21 cellular contexts compared by ENCODE assay signal in genomic region chr6:154673919-154674318, GRCh38.
"Had no signal": no experiment of that assay in that cellular context is flagged by ENCODE, and none has a peak within 500 bp of the region (broad histone marks: within the 10 kb centered on the region; RNA-seq: fewer than 3 reads in every experiment).

No MANE protein-coding gene starts in this region.

- H3K4me1 Mint-ChIP-seq: naive thymus-derived CD4-positive, alpha-beta T cell; neural crest cell; stimulated activated naive B cell treated with anti-CD40 and anti-IgM and Interleukin-4, amounts not matched to agents 10 μg/mL and 1 μg/mL and 100 μg/mL, for 72 hours had no signal

- H3K27me3 Mint-ChIP-seq: dendritic cell treated with granulocyte-macrophage colony-stimulating factor and Interleukin-4, amounts not matched to agents 40 ng/mL and 50 ng/mL, for 4 days; progenitor cell of endocrine pancreas; stimulated activated naive B cell treated with anti-CD40 and anti-IgM and Interleukin-4, amounts not matched to agents 10 μg/mL and 1 μg/mL and 100 μg/mL, for 72 hours; stimulated activated naive CD8-positive, alpha-beta T cell treated with anti-CD3 and anti-CD28 coated beads, Interleukin-15, Interleukin-2, amounts not matched to agents 100 ng/mL and 50 ng/mL, for 24 hours had no signal

- H3K27ac Mint-ChIP-seq: dendritic cell treated with granulocyte-macrophage colony-stimulating factor and Interleukin-4, amounts not matched to agents 40 ng/mL and 50 ng/mL, for 4 days; naive thymus-derived CD4-positive, alpha-beta T cell; progenitor cell of endocrine pancreas; stimulated activated naive B cell treated with anti-CD40 and anti-IgM and Interleukin-4, amounts not matched to agents 10 μg/mL and 1 μg/mL and 100 μg/mL, for 72 hours; stimulated activated naive CD8-positive, alpha-beta T cell treated with anti-CD3 and anti-CD28 coated beads, Interleukin-15, Interleukin-2, amounts not matched to agents 100 ng/mL and 50 ng/mL, for 24 hours had no signal

- H3K9me3 Mint-ChIP-seq: dendritic cell treated with granulocyte-macrophage colony-stimulating factor and Interleukin-4, amounts not matched to agents 40 ng/mL and 50 ng/mL, for 4 days; naive thymus-derived CD4-positive, alpha-beta T cell; neural crest cell; stimulated activated naive B cell treated with anti-CD40 and anti-IgM and Interleukin-4, amounts not matched to agents 10 μg/mL and 1 μg/mL and 100 μg/mL, for 72 hours; stimulated activated naive CD8-positive, alpha-beta T cell treated with anti-CD3 and anti-CD28 coated beads, Interleukin-15, Interleukin-2, amounts not matched to agents 100 ng/mL and 50 ng/mL, for 24 hours had no signal

- H3K36me3 Mint-ChIP-seq: naive thymus-derived CD4-positive, alpha-beta T cell; stimulated activated naive B cell treated with anti-CD40 and anti-IgM and Interleukin-4, amounts not matched to agents 10 μg/mL and 1 μg/mL and 100 μg/mL, for 72 hours had no signal

- H3K4me3 Mint-ChIP-seq: dendritic cell treated with granulocyte-macrophage colony-stimulating factor and Interleukin-4, amounts not matched to agents 40 ng/mL and 50 ng/mL, for 4 days; naive thymus-derived CD4-positive, alpha-beta T cell; neural crest cell; stimulated activated naive B cell treated with anti-CD40 and anti-IgM and Interleukin-4, amounts not matched to agents 10 μg/mL and 1 μg/mL and 100 μg/mL, for 72 hours; stimulated activated naive CD8-positive, alpha-beta T cell treated with anti-CD3 and anti-CD28 coated beads, Interleukin-15, Interleukin-2, amounts not matched to agents 100 ng/mL and 50 ng/mL, for 24 hours had no signal

- DNase-seq: colonic mucosa; effector memory CD4-positive, alpha-beta T cell; esophagus squamous epithelium; foreskin melanocyte; glutamatergic neuron; heart right ventricle; hippocampal formation; left cardiac atrium; left lung; mesenchymal stem cell; midbrain; naive thymus-derived CD4-positive, alpha-beta T cell; right lobe of liver; small intestine; stimulated activated CD4-positive, alpha-beta T cell treated with anti-CD3 and anti-CD28 coated beads, Interleukin-15, amount 100 ng/mL, for 24 hours; stimulated activated CD4-positive, alpha-beta T cell treated with anti-CD3 and anti-CD28 coated beads, Interleukin-2, amount 100 ng/mL, for 48 hours; stimulated activated naive B cell treated with anti-CD40 and anti-IgM and Interleukin-4, amounts not matched to agents 10 μg/mL and 1 μg/mL and 100 μg/mL, for 72 hours had no signal

- ATAC-seq: heart right ventricle; left cardiac atrium; left lung; naive thymus-derived CD4-positive, alpha-beta T cell; stimulated activated naive B cell treated with anti-CD40 and anti-IgM and Interleukin-4, amounts not matched to agents 10 μg/mL and 1 μg/mL and 100 μg/mL, for 72 hours had no signal
